ENCODE assay signal across 21 cellular contexts in genomic region chr6:160278786-160279310, GRCh38. TPM values are rescaled to one million over a fixed set of nuclear protein-coding genes. Genes with fewer than 3 reads are reported as not detected.
"Had no signal": no experiment of that assay in that cellular context is flagged by ENCODE, and none has a peak within 500 bp of the region (broad histone marks: within the 10 kb centered on the region; RNA-seq: fewer than 3 reads in every experiment).

No MANE protein-coding gene starts in this region.

- H3K4me3 ChIP-seq: dorsolateral prefrontal cortex, esophagus squamous epithelium, ovary, right atrium auricular region had no signal

- H3K27me3 ChIP-seq: dorsolateral prefrontal cortex, esophagus squamous epithelium, foreskin keratinocyte, ovary, right atrium auricular region, testis had no signal

- ATAC-seq: naive thymus-derived CD4-positive, alpha-beta T cell had no signal

- H3K4me1 Mint-ChIP-seq: central memory CD8-positive, alpha-beta T cell; naive thymus-derived CD4-positive, alpha-beta T cell; stimulated activated memory B cell treated with anti-CD40 and anti-IgM and Interleukin-4, amounts not matched to agents 10 μg/mL and 1 μg/mL and 100 μg/mL, for 72 hours had no signal

- H3K9me3 Mint-ChIP-seq: central memory CD8-positive, alpha-beta T cell; stimulated activated naive CD8-positive, alpha-beta T cell treated with anti-CD3 and anti-CD28 coated beads, Interleukin-15, Interleukin-2, amounts not matched to agents 100 ng/mL and 50 ng/mL, for 24 hours had no signal

- H3K36me3 Mint-ChIP-seq: naive thymus-derived CD4-positive, alpha-beta T cell; stimulated activated memory B cell treated with anti-CD40 and anti-IgM and Interleukin-4, amounts not matched to agents 10 μg/mL and 1 μg/mL and 100 μg/mL, for 72 hours had no signal

- H3K4me1 ChIP-seq: esophagus squamous epithelium, right atrium auricular region, testis had no signal

- H3K27me3 Mint-ChIP-seq: stimulated activated memory B cell treated with anti-CD40 and anti-IgM and Interleukin-4, amounts not matched to agents 10 μg/mL and 1 μg/mL and 100 μg/mL, for 72 hours had no signal

- H3K9me3 ChIP-seq: esophagus squamous epithelium, ovary, right atrium auricular region, testis had no signal

- H3K36me3 ChIP-seq: esophagus squamous epithelium, ovary, right atrium auricular region had no signal

- H3K27ac ChIP-seq: dorsolateral prefrontal cortex, esophagus squamous epithelium, foreskin keratinocyte, ovary, right atrium auricular region, testis had no signal

- H3K4me3 Mint-ChIP-seq: central memory CD8-positive, alpha-beta T cell; naive thymus-derived CD4-positive, alpha-beta T cell; nephron progenitor cell; stimulated activated memory B cell treated with anti-CD40 and anti-IgM and Interleukin-4, amounts not matched to agents 10 μg/mL and 1 μg/mL and 100 μg/mL, for 72 hours; stimulated activated naive CD8-positive, alpha-beta T cell treated with anti-CD3 and anti-CD28 coated beads, Interleukin-15, Interleukin-2, amounts not matched to agents 100 ng/mL and 50 ng/mL, for 24 hours had no signal

- H3K27ac Mint-ChIP-seq: naive thymus-derived CD4-positive, alpha-beta T cell; nephron progenitor cell; stimulated activated memory B cell treated with anti-CD40 and anti-IgM and Interleukin-4, amounts not matched to agents 10 μg/mL and 1 μg/mL and 100 μg/mL, for 72 hours; stimulated activated naive CD8-positive, alpha-beta T cell treated with anti-CD3 and anti-CD28 coated beads, Interleukin-15, Interleukin-2, amounts not matched to agents 100 ng/mL and 50 ng/mL, for 24 hours had no signal

- DNase-seq: cortex of kidney; dorsolateral prefrontal cortex; effector CD8-positive, alpha-beta T cell; esophagus squamous epithelium; foreskin keratinocyte; hippocampal formation; kidney glomerular epithelial cell; naive thymus-derived CD4-positive, alpha-beta T cell; nephron progenitor cell; ovary; small intestine; stimulated activated CD4-positive, alpha-beta T cell treated with anti-CD3 and anti-CD28 coated beads, Interleukin-4, amount 100 ng/mL, for 1 hour; testis had no signal

RNA-seq across cellular contexts. Expression of gene SLC22A2, which starts 20.2 kb away (rescaled TPM):
- total RNA-seq: esophagus squamous epithelium; foreskin keratinocyte; liver; lung microvascular endothelial cell; mesenteric fat pad; mononuclear cell; naive thymus-derived CD4-positive, alpha-beta T cell; right atrium auricular region had no signal
- polyA plus RNA-seq: foreskin keratinocyte; liver; naive thymus-derived CD4-positive, alpha-beta T cell; small intestine had no signal
